In the genomic region with DNA sequence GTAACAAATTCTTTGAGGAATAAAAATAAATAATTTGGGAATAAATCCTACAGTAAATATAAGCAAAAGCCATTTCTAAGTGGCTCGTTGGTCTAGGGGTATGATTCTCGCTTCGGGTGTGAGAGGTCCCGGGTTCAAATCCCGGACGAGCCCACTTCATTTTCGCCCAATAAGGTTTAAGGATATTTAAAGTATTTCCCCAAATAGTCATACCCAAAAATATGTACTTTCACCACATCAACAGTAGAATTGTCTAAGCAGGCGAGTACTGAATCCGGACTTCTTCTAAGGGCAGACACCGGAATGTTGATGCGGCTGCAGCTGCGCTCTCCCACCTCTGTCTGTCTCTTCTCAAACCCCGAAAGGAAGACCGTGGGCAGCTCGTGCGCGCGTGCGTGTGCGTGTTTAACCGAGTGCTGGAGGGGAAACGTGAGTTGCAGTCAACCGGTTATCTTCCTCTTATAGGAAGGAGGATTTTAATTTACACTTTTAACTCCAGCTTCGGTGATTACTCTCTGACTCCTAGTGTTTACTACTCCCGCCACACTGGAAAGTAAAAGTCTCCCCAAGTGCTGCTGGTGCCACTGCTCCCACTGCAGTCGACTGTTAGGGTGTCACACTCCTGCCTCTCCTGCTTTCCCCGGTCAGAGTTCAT, we compare ENCODE assay signal across 8 cellular contexts.
DNase-seq lines count a peak whose midpoint lies in the region; ATAC-seq, FAIRE-seq and TF ChIP-seq lines count a peak whose summit lies in the region.

No MANE protein-coding gene starts in this region.

- ATAC-seq in HG02588 (IDR thresholded peaks at IDR 0.05; ENCODE audit: unreplicated experiment): peak; percentile 74
- peak; percentile 75 for ATAC-seq in stimulated activated effector memory CD8-positive, alpha-beta T cell treated with anti-CD3 and anti-CD28 coated beads, Interleukin-12 subunit alpha, Interleukin-12 subunit beta, amount 100 ng/mL, for 72 hours

- intact Hi-C loops in kidney (cut with DNase I): no loop called here

- H3K9me3 Mint-ChIP-seq in activated naive CD8-positive, alpha-beta T cell (ENCODE audit: low read depth): peaks cover 3% of the 10 kb centered on the region
- H3K9me3 Mint-ChIP-seq in stimulated activated effector memory CD8-positive, alpha-beta T cell treated with anti-CD3 and anti-CD28 coated beads, Interleukin-12 subunit alpha, Interleukin-12 subunit beta, amount 100 ng/mL, for 72 hours: no peaks in the 10 kb centered on the region

- DNase-seq in EH (ENCODE audit: low read depth) (peak; percentile 91), NOMO-1 (lab: John Stamatoyannopoulos, UW; ENCODE audit: unreplicated experiment in 2 of 2) (peak; percentile 48 to 65), inferior parietal cortex (ENCODE audit: extremely low spot score) (peak; percentile 44), kidney (no peak), midbrain (lab: John Stamatoyannopoulos, UW) (no peak)
- no peak for DNase-seq in stimulated activated effector memory CD8-positive, alpha-beta T cell treated with anti-CD3 and anti-CD28 coated beads, Interleukin-12 subunit alpha, Interleukin-12 subunit beta, amount 100 ng/mL, for 72 hours (ENCODE audit: low spot score in 2 of 2)

- FAIRE-seq in kidney (lab: Jason Lieb, UNC): no peak

- H3K36me3 Mint-ChIP-seq in activated naive CD8-positive, alpha-beta T cell: no peaks in the 10 kb centered on the region
- H3K36me3 Mint-ChIP-seq in stimulated activated effector memory CD8-positive, alpha-beta T cell treated with anti-CD3 and anti-CD28 coated beads, Interleukin-12 subunit alpha, Interleukin-12 subunit beta, amount 100 ng/mL, for 72 hours: peaks cover 9% of the 10 kb centered on the region

- peak overlapping the region; percentile 47 for H3K27ac Mint-ChIP-seq in activated naive CD8-positive, alpha-beta T cell
- peak overlapping the region; percentile 62 for H3K27ac Mint-ChIP-seq in stimulated activated effector memory CD8-positive, alpha-beta T cell treated with anti-CD3 and anti-CD28 coated beads, Interleukin-12 subunit alpha, Interleukin-12 subunit beta, amount 100 ng/mL, for 72 hours

- H3K27ac ChIP-seq in kidney (ENCODE audit: low read depth in 2 of 2, low read length in 2 of 2): no peak overlapping the region

- peak overlapping the region; percentile 78 for H3K4me3 Mint-ChIP-seq in activated naive CD8-positive, alpha-beta T cell
- H3K4me3 Mint-ChIP-seq in stimulated activated effector memory CD8-positive, alpha-beta T cell treated with anti-CD3 and anti-CD28 coated beads, Interleukin-12 subunit alpha, Interleukin-12 subunit beta, amount 100 ng/mL, for 72 hours: peak overlapping the region; percentile 56

- H3K9me3 ChIP-seq in kidney (ENCODE audit: control insufficient read depth in 1 of 2, low read length in 2 of 2): no peaks in the 10 kb centered on the region

- peaks cover 55% of the 10 kb centered on the region for H3K27me3 Mint-ChIP-seq in activated naive CD8-positive, alpha-beta T cell

- TF ChIP-seq CTCF in kidney (IDR thresholded peaks at IDR 0.05; ENCODE audit: borderline replicate concordance, extremely low read depth, insufficient read depth): no peak

- no peak overlapping the region for H3K4me3 ChIP-seq in kidney (ENCODE audit: low read length in 2 of 2)

- peaks cover 10% of the 10 kb centered on the region for H3K4me1 Mint-ChIP-seq in activated naive CD8-positive, alpha-beta T cell (ENCODE audit: low read depth)
- H3K4me1 Mint-ChIP-seq in stimulated activated effector memory CD8-positive, alpha-beta T cell treated with anti-CD3 and anti-CD28 coated beads, Interleukin-12 subunit alpha, Interleukin-12 subunit beta, amount 100 ng/mL, for 72 hours: peaks cover 13% of the 10 kb centered on the region

- H3K4me1 ChIP-seq in kidney (ENCODE audit: control insufficient read depth in 1 of 2, insufficient read depth in 1 of 2, low read depth in 1 of 2, low read length in 2 of 2): peaks cover 0 to 2% of the 10 kb centered on the region in 2 donors

- H3K36me3 ChIP-seq in kidney (ENCODE audit: control insufficient read depth in 1 of 2, insufficient read depth in 2 of 2, low read length in 2 of 2): no peaks in the 10 kb centered on the region

- no peak overlapping the region for H3K9ac ChIP-seq in kidney (ENCODE audit: low read length in 2 of 2)

Comparison
In these comparisons a context has a peak if more than half of its experiments do, and no peak if none do; other contexts are left out.
1. DNase-seq: peak in EH (single experiment), NOMO-1 (2 of 2) and inferior parietal cortex (single experiment); none in stimulated activated effector memory CD8-positive, alpha-beta T cell treated with anti-CD3 and anti-CD28 coated beads, Interleukin-12 subunit alpha, Interleukin-12 subunit beta, amount 100 ng/mL, for 72 hours (0 of 2), kidney (single experiment) and midbrain (single experiment).